8 cellular contexts compared by ENCODE assay signal in the genomic region with DNA sequence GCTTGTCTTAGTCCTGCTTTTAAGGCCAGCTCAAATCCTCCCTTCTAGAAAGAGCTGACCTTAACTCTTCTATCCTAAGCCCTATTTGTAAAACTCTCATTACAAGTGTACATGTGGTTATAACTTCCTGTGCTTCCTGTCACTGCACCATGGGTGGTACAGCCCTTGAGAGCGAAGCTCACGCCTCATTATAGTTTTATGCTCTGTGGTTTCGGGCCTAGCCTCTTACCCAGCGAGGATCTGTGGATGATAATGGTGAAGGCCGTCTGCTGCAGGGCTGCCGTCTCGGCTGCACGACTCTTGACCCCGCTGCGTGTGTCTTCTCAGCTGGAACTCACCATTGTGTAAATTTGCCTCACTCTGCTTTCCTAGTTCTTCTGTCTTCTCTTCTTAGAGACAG.
DNase-seq lines count a peak whose midpoint lies in the region; ATAC-seq and TF ChIP-seq lines count a peak whose summit lies in the region.

No MANE protein-coding gene starts in this region.

- POLR2A ChIA-PET in activated CD8-positive, alpha-beta T cell treated with anti-CD3 and anti-CD28 coated beads for 36 hours (lab: Charles Lee), result interaction anchor here (0.6 to 1.6 kb wide), 5 partner anchors 15 to 109 kb away, joined by 3 to 10 read pairs (median 3); partner anchors contain the start of gene CUL1
- POLR2A ChIA-PET in naive thymus-derived CD8-positive, alpha-beta T cell (lab: Charles Lee), result interaction anchor here (0.6 to 2.8 kb wide), 3 partner anchors 13 to 193 kb away, joined by 4 to 14 read pairs (median 4); partner anchors contain the start of gene CUL1

- peak overlapping the region; percentile 40 to 68 (median 55); a peak in 21 of 22 replicates for H3K4me2 ChIP-seq in BLaER1 treated with 17β-estradiol and CSF1 and Interleukin-3, amounts not matched to agents 10 nM and 100 nM

- DNase-seq in HT1080 (ENCODE audit: low read depth) (peak; percentile 33), coronary artery (ENCODE audit: low spot score) (no peak), NCI-H82 (lab: John Stamatoyannopoulos, UW) (no peak), NCI-H1105 treated with DMSO at 0.1 percent for 48 hours (lab: John Stamatoyannopoulos, UW) (no peak)
- peak; percentile 60 for DNase-seq in activated CD8-positive, alpha-beta T cell treated with anti-CD3 and anti-CD28 coated beads for 36 hours
- DNase-seq in naive thymus-derived CD8-positive, alpha-beta T cell, result peak in 9 of 10 donors; percentile 3 to 70 (median 22)

- peaks cover 19% of the 10 kb centered on the region for H3K4me1 Mint-ChIP-seq in activated CD8-positive, alpha-beta T cell treated with anti-CD3 and anti-CD28 coated beads for 36 hours (ENCODE audit: low read depth)
- peaks cover 14 to 45% (median 32%) of the 10 kb centered on the region in 4 donors for H3K4me1 Mint-ChIP-seq in naive thymus-derived CD8-positive, alpha-beta T cell

- no peaks in the 10 kb centered on the region for H3K27me3 Mint-ChIP-seq in activated CD8-positive, alpha-beta T cell treated with anti-CD3 and anti-CD28 coated beads for 36 hours
- H3K27me3 Mint-ChIP-seq in naive thymus-derived CD8-positive, alpha-beta T cell, result no peaks in the 10 kb centered on the region

- H3K9me3 Mint-ChIP-seq in activated CD8-positive, alpha-beta T cell treated with anti-CD3 and anti-CD28 coated beads for 36 hours, result no peaks in the 10 kb centered on the region
- no peaks in the 10 kb centered on the region for H3K9me3 Mint-ChIP-seq in naive thymus-derived CD8-positive, alpha-beta T cell

- peaks cover 36% of the 10 kb centered on the region for H3K36me3 Mint-ChIP-seq in activated CD8-positive, alpha-beta T cell treated with anti-CD3 and anti-CD28 coated beads for 36 hours (ENCODE audit: low read depth)
- peaks cover 0 to 54% (median 11%) of the 10 kb centered on the region in 3 donors for H3K36me3 Mint-ChIP-seq in naive thymus-derived CD8-positive, alpha-beta T cell

- peak; percentile 86 for ATAC-seq in GM19452 (IDR thresholded peaks at IDR 0.05; ENCODE audit: unreplicated experiment)
- peak; percentile 83 for ATAC-seq in activated CD8-positive, alpha-beta T cell treated with anti-CD3 and anti-CD28 coated beads for 36 hours
- peak; percentile 97 to 99 for ATAC-seq in naive thymus-derived CD8-positive, alpha-beta T cell

- no peaks in the 10 kb centered on the region for H3K27me3 ChIP-seq in BLaER1 treated with 17β-estradiol and CSF1 and Interleukin-3, amounts not matched to agents 10 nM and 100 nM

- peaks cover 79 to 98% (median 90%) of the 10 kb centered on the region in 11 experiments for H3K36me3 ChIP-seq in BLaER1 treated with 17β-estradiol and CSF1 and Interleukin-3, amounts not matched to agents 10 nM and 100 nM

- H3K9me3 ChIP-seq in BLaER1 treated with 17β-estradiol and CSF1 and Interleukin-3, amounts not matched to agents 10 nM and 100 nM (replicated peaks in 1 of 11), result no peaks in the 10 kb centered on the region

- H3K9ac ChIP-seq in BLaER1 treated with 17β-estradiol and CSF1 and Interleukin-3, amounts not matched to agents 10 nM and 100 nM, result 0 out of 22 replicates have a peak overlapping the region, but pooled peaks of 2 of the 11 experiments have one; percentile 4 to 11

- TF ChIP-seq CTCF in activated CD8-positive, alpha-beta T cell treated with anti-CD3 and anti-CD28 coated beads for 36 hours (IDR thresholded peaks at IDR 0.05), result no peak
- TF ChIP-seq CTCF in coronary artery (IDR thresholded peaks at IDR 0.05), result no peak

- intact Hi-C loops in activated CD8-positive, alpha-beta T cell treated with anti-CD3 and anti-CD28 coated beads for 36 hours (cut with micrococcal nuclease), result loop anchor here (10.0 kb wide), 1 partner anchor 199 kb away; no protein-coding TSS in a partner anchor

- peaks cover 16 to 22% (median 19%) of the 10 kb centered on the region in 10 experiments for H3K4me1 ChIP-seq in BLaER1 treated with 17β-estradiol and CSF1 and Interleukin-3, amounts not matched to agents 10 nM and 100 nM

- peaks cover 15 to 54% (median 41%) of the 10 kb centered on the region in 11 experiments; a peak in 20 of 22 replicates for H4K20me1 ChIP-seq in BLaER1 treated with 17β-estradiol and CSF1 and Interleukin-3, amounts not matched to agents 10 nM and 100 nM

- H3K4me3 ChIP-seq in BLaER1 treated with 17β-estradiol and CSF1 and Interleukin-3, amounts not matched to agents 10 nM and 100 nM, result no peak overlapping the region
- H3K4me3 ChIP-seq in coronary artery, result no peak overlapping the region

- no peak overlapping the region for H3K27ac ChIP-seq in BLaER1 treated with 17β-estradiol and CSF1 and Interleukin-3, amounts not matched to agents 10 nM and 100 nM
- no peak overlapping the region for H3K27ac ChIP-seq in coronary artery

- H3K4me3 Mint-ChIP-seq in activated CD8-positive, alpha-beta T cell treated with anti-CD3 and anti-CD28 coated beads for 36 hours, result no peak overlapping the region
- H3K4me3 Mint-ChIP-seq in naive thymus-derived CD8-positive, alpha-beta T cell, result peak overlapping the region; percentile 9 to 78 (median 63)

- peak overlapping the region; percentile 90 for H3K27ac Mint-ChIP-seq in activated CD8-positive, alpha-beta T cell treated with anti-CD3 and anti-CD28 coated beads for 36 hours
- H3K27ac Mint-ChIP-seq in naive thymus-derived CD8-positive, alpha-beta T cell, result peak overlapping the region; percentile 84 to 95 (median 89)

- CTCF ChIA-PET in activated CD8-positive, alpha-beta T cell treated with anti-CD3 and anti-CD28 coated beads for 36 hours (lab: Charles Lee), result interaction anchor here (0.8 to 2.6 kb wide), 12 partner anchors 8 to 209 kb away, joined by 3 to 8 read pairs (median 4); partner anchors contain the start of gene CUL1

Comparison
In these comparisons a context has a peak if more than half of its experiments do, and no peak if none do; other contexts are left out.
1. DNase-seq: peak in HT1080 (single experiment), activated CD8-positive, alpha-beta T cell treated with anti-CD3 and anti-CD28 coated beads for 36 hours (single experiment) and naive thymus-derived CD8-positive, alpha-beta T cell (9 of 10); none in coronary artery (single experiment), NCI-H82 (single experiment) and NCI-H1105 treated with DMSO at 0.1 percent for 48 hours (single experiment).
2. Peak in every context shown above with its lines, with median percentiles within 50 percentile points of each other: ATAC-seq.